9 cellular contexts compared by ENCODE assay signal in the genomic region with DNA sequence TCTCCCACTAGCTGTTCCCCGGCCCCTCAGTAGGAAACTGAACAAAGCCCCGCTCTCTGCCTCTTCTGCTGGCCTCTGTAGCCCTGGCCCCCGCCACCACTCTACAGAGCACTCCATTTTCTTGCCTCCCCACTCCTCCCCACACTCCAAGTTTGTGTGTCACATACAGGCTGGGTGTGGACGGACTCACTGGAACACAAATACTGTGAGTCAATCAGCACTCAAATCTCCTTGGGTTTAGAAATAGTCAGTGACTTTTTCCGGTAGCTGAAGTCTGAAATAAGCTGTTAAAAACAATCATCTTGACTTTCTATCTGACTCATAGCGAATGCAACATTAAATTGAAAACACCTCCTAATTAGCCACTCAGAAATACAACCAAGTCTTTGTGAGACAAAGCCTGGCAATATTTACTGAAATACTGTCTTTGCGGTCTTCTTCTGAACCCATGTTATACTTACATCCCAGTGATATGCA.
A peak's percentile ranks its signal among the peaks of the same experiment; 100 is the strongest.
DNase-seq lines count a peak whose midpoint lies in the region; ATAC-seq and TF ChIP-seq lines count a peak whose summit lies in the region.
"Had no signal": no experiment of that assay in that cellular context is flagged by ENCODE, and none has a peak within 500 bp of the region (broad histone marks: within the 10 kb centered on the region; RNA-seq: fewer than 3 reads in every experiment).

No MANE protein-coding gene starts in this region.

- no peak overlapping the region for H3K4me3 Mint-ChIP-seq in type B pancreatic cell

- ATAC-seq in GM21576 (IDR thresholded peaks at IDR 0.05; ENCODE audit: unreplicated experiment): peak; percentile 50
- ATAC-seq in GM19023 (IDR thresholded peaks at IDR 0.05; ENCODE audit: unreplicated experiment): no peak

- H3K9me3 Mint-ChIP-seq in type B pancreatic cell: no peaks in the 10 kb centered on the region

- H3K36me3 Mint-ChIP-seq in type B pancreatic cell: peaks cover 8% of the 10 kb centered on the region

- H3K36me3 ChIP-seq in adrenal gland (replicated peaks in 1 of 2) (no peaks in the 10 kb centered on the region), right atrium auricular region (no peaks in the 10 kb centered on the region), A673 (ENCODE audit: insufficient read depth, low read length, poor library complexity, severe bottlenecking) (no peaks in the 10 kb centered on the region)
- H3K36me3 ChIP-seq: pancreas had no signal

- peaks cover 29 to 93% of the 10 kb centered on the region in 2 donors for H3K4me1 ChIP-seq in adrenal gland (replicated peaks in 1 of 2)
- H3K4me1 ChIP-seq in right atrium auricular region: peaks cover 0 to 64% of the 10 kb centered on the region in 2 donors
- H3K4me1 ChIP-seq in A673 (ENCODE audit: insufficient read depth, low read length, poor library complexity, severe bottlenecking): no peaks in the 10 kb centered on the region

- intact Hi-C loops in adrenal gland (cut with DNase I) (no loop called here), A673 (cut with micrococcal nuclease; ENCODE audit: unreplicated experiment) (no loop called here)

- CTCF ChIA-PET in A673 (lab: Charles Lee): no interaction called here

- POLR2A ChIA-PET in A673 (lab: Charles Lee; ENCODE audit: low non-redundant PET): no interaction called here

- H3K27me3 ChIP-seq in adrenal gland: no peaks in the 10 kb centered on the region
- no peaks in the 10 kb centered on the region for H3K27me3 ChIP-seq in right atrium auricular region
- H3K27me3 ChIP-seq in A673 (replicated peaks; ENCODE audit: insufficient read depth, low read depth, low read length, poor library complexity): no peaks in the 10 kb centered on the region
- H3K27me3 ChIP-seq: pancreas had no signal

- BruUV-seq in A673 (replicated peaks; lab: Mats Ljungman, UMichigan): no TSS peak

- H3K27ac ChIP-seq in adrenal gland: peak overlapping the region in 3 of 5 donors; percentile 32 to 91 (median 70)
- peak overlapping the region; percentile 43 to 82 for H3K27ac ChIP-seq in right atrium auricular region
- H3K27ac ChIP-seq in A673 (ENCODE audit: low read depth, low read length, poor library complexity, severe bottlenecking): no peak overlapping the region

- DNase-seq in adrenal gland (no peak), right atrium auricular region (ENCODE audit: low spot score) (no peak), stromal cell of bone marrow (ENCODE audit: low read depth) (peak; percentile 92), A673 (ENCODE audit: low spot score) (no peak), DMS79 (lab: John Stamatoyannopoulos, UW) (no peak), type B pancreatic cell (ENCODE audit: extremely low spot score, unreplicated experiment) (no peak)
- DNase-seq: pancreas had no signal

- H3K9me3 ChIP-seq in adrenal gland (replicated peaks in 1 of 3) (no peaks in the 10 kb centered on the region), right atrium auricular region (no peaks in the 10 kb centered on the region), A673 (ENCODE audit: low read depth, low read length, poor library complexity, severe bottlenecking) (no peaks in the 10 kb centered on the region)
- H3K9me3 ChIP-seq: pancreas had no signal

- H3K4me3 ChIP-seq in adrenal gland (no peak overlapping the region), right atrium auricular region (no peak overlapping the region), A673 (ENCODE audit: low read depth, low read length, poor library complexity, severe bottlenecking) (no peak overlapping the region)
- H3K4me3 ChIP-seq: pancreas had no signal

- TF ChIP-seq CTCF in adrenal gland (IDR thresholded peaks at IDR 0.05) (no peak), right atrium auricular region (IDR thresholded peaks at IDR 0.05) (no peak), A673 (conservative IDR thresholded peaks at IDR 0.05; ENCODE audit: low read depth, low read length) (no peak), type B pancreatic cell (conservative IDR thresholded peaks at IDR 0.05) (no peak)

- no peaks in the 10 kb centered on the region for H3K27me3 Mint-ChIP-seq in type B pancreatic cell

- WGBS in adrenal gland, 4 donors: 82 to 85% (median 83%) methylated on average over 7 of the region's 7 CpGs

- no peak for TF ChIP-seq POLR2A in adrenal gland (IDR thresholded peaks at IDR 0.05)

- no peak overlapping the region for H3K27ac Mint-ChIP-seq in type B pancreatic cell

- peaks cover 46% of the 10 kb centered on the region for H3K4me1 Mint-ChIP-seq in type B pancreatic cell (ENCODE audit: unreplicated experiment)
